Comparison of ENCODE assay signal across 1 cellular context in the genomic region with DNA sequence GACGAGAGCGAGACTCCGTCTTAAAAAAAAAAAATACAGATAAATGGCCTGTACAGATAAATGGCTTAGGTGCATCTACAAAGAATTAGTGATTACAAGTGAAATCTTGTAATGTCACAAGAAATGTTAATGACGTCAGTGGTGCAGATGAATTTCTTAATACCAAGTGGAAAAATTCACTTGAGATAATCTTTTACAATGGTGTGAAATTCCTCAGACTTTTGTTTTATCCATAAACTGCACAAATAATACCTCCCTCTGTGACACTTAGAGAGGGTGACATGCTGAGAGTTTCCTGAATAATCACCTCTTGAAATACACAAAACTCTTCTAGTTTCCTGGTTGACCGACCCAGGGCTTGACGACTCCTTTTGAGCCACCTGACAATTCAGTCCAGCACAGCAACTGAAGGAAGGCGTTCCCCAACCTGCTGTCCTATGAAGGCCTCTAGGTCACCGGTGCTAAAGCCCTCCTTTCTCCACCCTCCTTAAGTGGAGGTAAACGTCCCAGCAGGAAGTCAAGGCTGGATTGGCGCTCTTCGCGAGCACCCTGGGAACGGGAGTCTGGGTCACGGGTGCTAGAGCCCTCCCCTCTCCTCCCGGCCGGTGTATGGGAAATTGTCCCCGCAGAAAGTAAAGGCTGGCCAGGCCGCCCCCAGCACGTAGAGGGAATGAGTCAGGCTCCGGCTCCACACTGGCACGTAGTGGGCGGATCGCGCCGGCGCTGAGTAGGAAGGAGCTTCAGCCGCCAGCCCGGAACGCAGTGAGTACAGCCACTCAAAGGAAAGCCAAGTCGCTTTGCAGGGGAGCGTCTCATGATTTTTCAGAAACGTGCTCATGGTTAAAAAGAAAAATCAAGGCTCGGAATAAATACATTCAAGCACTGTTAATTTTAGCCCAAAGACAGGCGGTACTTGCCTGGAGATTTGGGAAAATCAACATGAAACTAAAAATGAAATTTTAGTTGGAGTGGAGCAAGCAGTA.
TF ChIP-seq lines count a peak whose summit lies in the region.

Gene TMEM144 (plus strand): TSS at position 662 of the 983 bp plus-strand sequence. CDS start 2,182 bp downstream, outside the sequence.

TF ChIP-seq in HepG2, 621 proteins besides CTCF, POLR2A, EP300 and RAD21 (continued from another document and continues in another):
- TF ChIP-seq YEATS2 (CRISPR knock-in tag; IDR thresholded peaks at IDR 0.05; ENCODE audit: borderline replicate concordance): no peak; the same call in 1 of the 2 replicates
- TF ChIP-seq, protein P1, sequence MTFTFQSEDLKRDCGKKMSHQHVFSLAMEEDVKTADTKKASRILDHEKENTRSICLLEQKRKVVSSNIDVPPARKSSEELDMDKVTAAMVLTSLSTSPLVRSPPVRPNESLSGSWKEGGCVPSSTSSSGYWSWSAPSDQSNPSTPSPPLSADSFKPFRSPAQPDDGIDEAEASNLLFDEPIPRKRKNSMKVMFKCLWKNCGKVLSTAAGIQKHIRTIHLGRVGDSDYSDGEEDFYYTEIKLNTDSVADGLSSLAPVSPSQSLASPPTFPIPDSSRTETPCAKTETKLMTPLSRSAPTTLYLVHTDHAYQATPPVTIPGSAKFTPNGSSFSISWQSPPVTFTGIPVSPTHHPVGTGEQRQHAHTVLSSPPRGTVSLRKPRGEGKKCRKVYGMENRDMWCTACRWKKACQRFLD (CRISPR knock-in tag; IDR thresholded peaks at IDR 0.05; ENCODE audit: borderline replicate concordance): no peak
- TF ChIP-seq ZSCAN31 (CRISPR knock-in tag; IDR thresholded peaks at IDR 0.05; ENCODE audit: low read depth): no peak
- no peak for TF ChIP-seq SP140L (CRISPR knock-in tag; IDR thresholded peaks at IDR 0.05; ENCODE audit: borderline replicate concordance)
- TF ChIP-seq ZKSCAN5 (CRISPR knock-in tag; IDR thresholded peaks at IDR 0.05): no peak
- TF ChIP-seq BRD4 (CRISPR knock-in tag; IDR thresholded peaks at IDR 0.05): no peak
- TF ChIP-seq ZSCAN21 (CRISPR knock-in tag; IDR thresholded peaks at IDR 0.05; ENCODE audit: borderline replicate concordance): no peak
- TF ChIP-seq CBFB (CRISPR knock-in tag; IDR thresholded peaks at IDR 0.05): no peak
- TF ChIP-seq ZNF432 (CRISPR knock-in tag; IDR thresholded peaks at IDR 0.05; ENCODE audit: borderline replicate concordance): no peak
- TF ChIP-seq RARG (CRISPR knock-in tag; IDR thresholded peaks at IDR 0.05; ENCODE audit: low read depth): no peak
- TF ChIP-seq DR1 (CRISPR knock-in tag; IDR thresholded peaks at IDR 0.05): peak; percentile 31; the same call in 1 of the 2 replicates
- peak; percentile 24 for TF ChIP-seq ZNF781 (CRISPR knock-in tag; IDR thresholded peaks at IDR 0.05; ENCODE audit: borderline replicate concordance, not compliant biosample characterization)
- TF ChIP-seq FOXP1 (IDR thresholded peaks at IDR 0.05): no peak
- no peak for TF ChIP-seq FOXP1 (CRISPR knock-in tag; IDR thresholded peaks at IDR 0.05)
- no peak for TF ChIP-seq KAT7 (CRISPR knock-in tag; IDR thresholded peaks at IDR 0.05; ENCODE audit: borderline replicate concordance)
- TF ChIP-seq, protein P2, sequence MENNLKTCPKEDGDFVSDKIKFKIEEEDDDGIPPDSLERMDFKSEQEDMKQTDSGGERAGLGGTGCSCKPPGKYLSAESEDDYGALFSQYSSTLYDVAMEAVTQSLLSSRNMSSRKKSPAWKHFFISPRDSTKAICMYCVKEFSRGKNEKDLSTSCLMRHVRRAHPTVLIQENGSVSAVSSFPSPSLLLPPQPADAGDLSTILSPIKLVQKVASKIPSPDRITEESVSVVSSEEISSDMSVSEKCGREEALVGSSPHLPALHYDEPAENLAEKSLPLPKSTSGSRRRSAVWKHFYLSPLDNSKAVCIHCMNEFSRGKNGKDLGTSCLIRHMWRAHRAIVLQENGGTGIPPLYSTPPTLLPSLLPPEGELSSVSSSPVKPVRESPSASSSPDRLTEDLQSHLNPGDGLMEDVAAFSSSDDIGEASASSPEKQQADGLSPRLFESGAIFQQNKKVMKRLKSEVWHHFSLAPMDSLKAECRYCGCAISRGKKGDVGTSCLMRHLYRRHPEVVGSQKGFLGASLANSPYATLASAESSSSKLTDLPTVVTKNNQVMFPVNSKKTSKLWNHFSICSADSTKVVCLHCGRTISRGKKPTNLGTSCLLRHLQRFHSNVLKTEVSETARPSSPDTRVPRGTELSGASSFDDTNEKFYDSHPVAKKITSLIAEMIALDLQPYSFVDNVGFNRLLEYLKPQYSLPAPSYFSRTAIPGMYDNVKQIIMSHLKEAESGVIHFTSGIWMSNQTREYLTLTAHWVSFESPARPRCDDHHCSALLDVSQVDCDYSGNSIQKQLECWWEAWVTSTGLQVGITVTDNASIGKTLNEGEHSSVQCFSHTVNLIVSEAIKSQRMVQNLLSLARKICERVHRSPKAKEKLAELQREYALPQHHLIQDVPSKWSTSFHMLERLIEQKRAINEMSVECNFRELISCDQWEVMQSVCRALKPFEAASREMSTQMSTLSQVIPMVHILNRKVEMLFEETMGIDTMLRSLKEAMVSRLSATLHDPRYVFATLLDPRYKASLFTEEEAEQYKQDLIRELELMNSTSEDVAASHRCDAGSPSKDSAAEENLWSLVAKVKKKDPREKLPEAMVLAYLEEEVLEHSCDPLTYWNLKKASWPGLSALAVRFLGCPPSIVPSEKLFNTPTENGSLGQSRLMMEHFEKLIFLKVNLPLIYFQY (CRISPR knock-in tag; IDR thresholded peaks at IDR 0.05; ENCODE audit: borderline replicate concordance): no peak
- TF ChIP-seq SAP130 (CRISPR knock-in tag; IDR thresholded peaks at IDR 0.05; ENCODE audit: low read depth): peak; percentile 71
- no peak for TF ChIP-seq ZNF30 (CRISPR knock-in tag; IDR thresholded peaks at IDR 0.05)
- TF ChIP-seq CENPT (CRISPR knock-in tag; IDR thresholded peaks at IDR 0.05; ENCODE audit: low read depth): no peak
- TF ChIP-seq, protein P3, sequence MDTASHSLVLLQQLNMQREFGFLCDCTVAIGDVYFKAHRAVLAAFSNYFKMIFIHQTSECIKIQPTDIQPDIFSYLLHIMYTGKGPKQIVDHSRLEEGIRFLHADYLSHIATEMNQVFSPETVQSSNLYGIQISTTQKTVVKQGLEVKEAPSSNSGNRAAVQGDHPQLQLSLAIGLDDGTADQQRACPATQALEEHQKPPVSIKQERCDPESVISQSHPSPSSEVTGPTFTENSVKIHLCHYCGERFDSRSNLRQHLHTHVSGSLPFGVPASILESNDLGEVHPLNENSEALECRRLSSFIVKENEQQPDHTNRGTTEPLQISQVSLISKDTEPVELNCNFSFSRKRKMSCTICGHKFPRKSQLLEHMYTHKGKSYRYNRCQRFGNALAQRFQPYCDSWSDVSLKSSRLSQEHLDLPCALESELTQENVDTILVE (CRISPR knock-in tag; IDR thresholded peaks at IDR 0.05): no peak
- TF ChIP-seq XBP1 (CRISPR knock-in tag; IDR thresholded peaks at IDR 0.05): no peak
- TF ChIP-seq HOXA7 (CRISPR knock-in tag; IDR thresholded peaks at IDR 0.05): no peak
- TF ChIP-seq, protein P4, sequence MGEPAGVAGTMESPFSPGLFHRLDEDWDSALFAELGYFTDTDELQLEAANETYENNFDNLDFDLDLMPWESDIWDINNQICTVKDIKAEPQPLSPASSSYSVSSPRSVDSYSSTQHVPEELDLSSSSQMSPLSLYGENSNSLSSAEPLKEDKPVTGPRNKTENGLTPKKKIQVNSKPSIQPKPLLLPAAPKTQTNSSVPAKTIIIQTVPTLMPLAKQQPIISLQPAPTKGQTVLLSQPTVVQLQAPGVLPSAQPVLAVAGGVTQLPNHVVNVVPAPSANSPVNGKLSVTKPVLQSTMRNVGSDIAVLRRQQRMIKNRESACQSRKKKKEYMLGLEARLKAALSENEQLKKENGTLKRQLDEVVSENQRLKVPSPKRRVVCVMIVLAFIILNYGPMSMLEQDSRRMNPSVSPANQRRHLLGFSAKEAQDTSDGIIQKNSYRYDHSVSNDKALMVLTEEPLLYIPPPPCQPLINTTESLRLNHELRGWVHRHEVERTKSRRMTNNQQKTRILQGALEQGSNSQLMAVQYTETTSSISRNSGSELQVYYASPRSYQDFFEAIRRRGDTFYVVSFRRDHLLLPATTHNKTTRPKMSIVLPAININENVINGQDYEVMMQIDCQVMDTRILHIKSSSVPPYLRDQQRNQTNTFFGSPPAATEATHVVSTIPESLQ (CRISPR knock-in tag; conservative IDR thresholded peaks at IDR 0.05): no peak
- no peak for TF ChIP-seq MIER3 (CRISPR knock-in tag; IDR thresholded peaks at IDR 0.05; ENCODE audit: borderline replicate concordance)
- no peak for TF ChIP-seq TCF12 (IDR thresholded peaks at IDR 0.05)
- TF ChIP-seq TCF12 (CRISPR knock-in tag; IDR thresholded peaks at IDR 0.05): no peak
- TF ChIP-seq ZFP36 (IDR thresholded peaks at IDR 0.05; ENCODE audit: borderline replicate concordance, low read depth, low read length, partially characterized antibody): no peak
- no peak for TF ChIP-seq ZNF777 (CRISPR knock-in tag; IDR thresholded peaks at IDR 0.05)
- TF ChIP-seq ISX (CRISPR knock-in tag; conservative IDR thresholded peaks at IDR 0.05): no peak
- TF ChIP-seq MED8 (CRISPR knock-in tag; IDR thresholded peaks at IDR 0.05; ENCODE audit: insufficient replicate concordance): no peak
- no peak for TF ChIP-seq BCL6 (CRISPR knock-in tag; IDR thresholded peaks at IDR 0.05)
- TF ChIP-seq FOSL1 (CRISPR knock-in tag; IDR thresholded peaks at IDR 0.05; ENCODE audit: borderline replicate concordance): no peak
- peak; percentile 95 for TF ChIP-seq ZKSCAN1 (IDR thresholded peaks at IDR 0.05; ENCODE audit: low read length)
- no peak for TF ChIP-seq ZFP36L1 (CRISPR knock-in tag; IDR thresholded peaks at IDR 0.05)
- no peak for TF ChIP-seq PLSCR1 (CRISPR knock-in tag; IDR thresholded peaks at IDR 0.05; ENCODE audit: borderline replicate concordance)
- TF ChIP-seq SP1 (IDR thresholded peaks at IDR 0.05): no peak
- 0 out of 2 replicates have a peak, but pooled peaks have one; percentile 34 for TF ChIP-seq SP1 (CRISPR knock-in tag; IDR thresholded peaks at IDR 0.05)
- TF ChIP-seq PHF21A (CRISPR knock-in tag; IDR thresholded peaks at IDR 0.05): peak; percentile 70; the same call in 1 of the 2 replicates
- TF ChIP-seq ZNF615 (CRISPR knock-in tag; IDR thresholded peaks at IDR 0.05; ENCODE audit: borderline replicate concordance): no peak
- TF ChIP-seq ZBTB20 (CRISPR knock-in tag; IDR thresholded peaks at IDR 0.05; ENCODE audit: borderline replicate concordance, low read depth): peak; percentile 36; the same call in 1 of the 2 replicates
- TF ChIP-seq SAFB2 (CRISPR knock-in tag; IDR thresholded peaks at IDR 0.05; ENCODE audit: borderline replicate concordance, low read depth): no peak
- TF ChIP-seq, protein P5, sequence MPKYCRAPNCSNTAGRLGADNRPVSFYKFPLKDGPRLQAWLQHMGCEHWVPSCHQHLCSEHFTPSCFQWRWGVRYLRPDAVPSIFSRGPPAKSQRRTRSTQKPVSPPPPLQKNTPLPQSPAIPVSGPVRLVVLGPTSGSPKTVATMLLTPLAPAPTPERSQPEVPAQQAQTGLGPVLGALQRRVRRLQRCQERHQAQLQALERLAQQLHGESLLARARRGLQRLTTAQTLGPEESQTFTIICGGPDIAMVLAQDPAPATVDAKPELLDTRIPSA (CRISPR knock-in tag; IDR thresholded peaks at IDR 0.05; ENCODE audit: borderline replicate concordance): no peak
- TF ChIP-seq, protein P6, sequence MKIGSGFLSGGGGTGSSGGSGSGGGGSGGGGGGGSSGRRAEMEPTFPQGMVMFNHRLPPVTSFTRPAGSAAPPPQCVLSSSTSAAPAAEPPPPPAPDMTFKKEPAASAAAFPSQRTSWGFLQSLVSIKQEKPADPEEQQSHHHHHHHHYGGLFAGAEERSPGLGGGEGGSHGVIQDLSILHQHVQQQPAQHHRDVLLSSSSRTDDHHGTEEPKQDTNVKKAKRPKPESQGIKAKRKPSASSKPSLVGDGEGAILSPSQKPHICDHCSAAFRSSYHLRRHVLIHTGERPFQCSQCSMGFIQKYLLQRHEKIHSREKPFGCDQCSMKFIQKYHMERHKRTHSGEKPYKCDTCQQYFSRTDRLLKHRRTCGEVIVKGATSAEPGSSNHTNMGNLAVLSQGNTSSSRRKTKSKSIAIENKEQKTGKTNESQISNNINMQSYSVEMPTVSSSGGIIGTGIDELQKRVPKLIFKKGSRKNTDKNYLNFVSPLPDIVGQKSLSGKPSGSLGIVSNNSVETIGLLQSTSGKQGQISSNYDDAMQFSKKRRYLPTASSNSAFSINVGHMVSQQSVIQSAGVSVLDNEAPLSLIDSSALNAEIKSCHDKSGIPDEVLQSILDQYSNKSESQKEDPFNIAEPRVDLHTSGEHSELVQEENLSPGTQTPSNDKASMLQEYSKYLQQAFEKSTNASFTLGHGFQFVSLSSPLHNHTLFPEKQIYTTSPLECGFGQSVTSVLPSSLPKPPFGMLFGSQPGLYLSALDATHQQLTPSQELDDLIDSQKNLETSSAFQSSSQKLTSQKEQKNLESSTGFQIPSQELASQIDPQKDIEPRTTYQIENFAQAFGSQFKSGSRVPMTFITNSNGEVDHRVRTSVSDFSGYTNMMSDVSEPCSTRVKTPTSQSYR (CRISPR knock-in tag; IDR thresholded peaks at IDR 0.05; ENCODE audit: borderline replicate concordance): no peak
- TF ChIP-seq ZNF282 (IDR thresholded peaks at IDR 0.05; ENCODE audit: partially characterized antibody): no peak
- TF ChIP-seq GPBP1L1 (CRISPR knock-in tag; IDR thresholded peaks at IDR 0.05): no peak
- TF ChIP-seq DNMT3B (CRISPR knock-in tag; conservative IDR thresholded peaks at IDR 0.05): no peak
- TF ChIP-seq, protein P7, sequence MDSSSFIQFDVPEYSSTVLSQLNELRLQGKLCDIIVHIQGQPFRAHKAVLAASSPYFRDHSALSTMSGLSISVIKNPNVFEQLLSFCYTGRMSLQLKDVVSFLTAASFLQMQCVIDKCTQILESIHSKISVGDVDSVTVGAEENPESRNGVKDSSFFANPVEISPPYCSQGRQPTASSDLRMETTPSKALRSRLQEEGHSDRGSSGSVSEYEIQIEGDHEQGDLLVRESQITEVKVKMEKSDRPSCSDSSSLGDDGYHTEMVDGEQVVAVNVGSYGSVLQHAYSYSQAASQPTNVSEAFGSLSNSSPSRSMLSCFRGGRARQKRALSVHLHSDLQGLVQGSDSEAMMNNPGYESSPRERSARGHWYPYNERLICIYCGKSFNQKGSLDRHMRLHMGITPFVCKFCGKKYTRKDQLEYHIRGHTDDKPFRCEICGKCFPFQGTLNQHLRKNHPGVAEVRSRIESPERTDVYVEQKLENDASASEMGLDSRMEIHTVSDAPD (CRISPR knock-in tag; IDR thresholded peaks at IDR 0.05): no peak
- peak; percentile 39; the same call in 1 of the 2 replicates for TF ChIP-seq CBX5 (CRISPR knock-in tag; IDR thresholded peaks at IDR 0.05; ENCODE audit: borderline replicate concordance)
